ENCODE assay signal across 27 cellular contexts in genomic region chr6:168232989-168233874, GRCh38.
A peak's percentile ranks its signal among the peaks of the same experiment; 100 is the strongest.
DNase-seq lines count a peak whose midpoint lies in the region; ATAC-seq, FAIRE-seq and TF ChIP-seq lines count a peak whose summit lies in the region.
"Had no signal": no experiment of that assay in that cellular context is flagged by ENCODE, and none has a peak within 500 bp of the region (broad histone marks: within the 10 kb centered on the region; RNA-seq: fewer than 3 reads in every experiment).

No MANE protein-coding gene starts in this region.

- H3K27me3 ChIP-seq in HepG2 (ENCODE audit: control insufficient read depth in 1 of 2, insufficient read depth in 2 of 2, low read length in 2 of 2) (peaks cover 2 to 5% of the 10 kb centered on the region in 2 experiments; a peak in 1 of 5 replicates), right lobe of liver (no peaks in the 10 kb centered on the region)
- H3K27me3 ChIP-seq: left lung had no signal

- no peak overlapping the region for H3K27ac ChIP-seq in HepG2 (ENCODE audit: extremely low read length, insufficient read depth, low read length)
- H3K27ac ChIP-seq in right lobe of liver: no peak overlapping the region
- no peak overlapping the region for H3K27ac ChIP-seq in OCI-LY7 (ENCODE audit: low read depth, low read length, poor library complexity, severe bottlenecking)
- H3K27ac ChIP-seq: epithelial cell of prostate, left lung, upper lobe of right lung had no signal

- H3K4me3 ChIP-seq in HepG2 (replicated peaks in 1 of 3; ENCODE audit: insufficient read depth in 1 of 3, low read depth in 2 of 3, low read length in 3 of 3) (no peak overlapping the region), right lobe of liver (no peak overlapping the region), OCI-LY7 (ENCODE audit: low read depth, low read length, poor library complexity, severe bottlenecking) (no peak overlapping the region)
- H3K4me3 ChIP-seq: left lung, upper lobe of right lung had no signal

- H3K79me2 ChIP-seq in HepG2 (ENCODE audit: insufficient read depth, low read length): no peaks in the 10 kb centered on the region
- H3K79me2 ChIP-seq in OCI-LY7 (ENCODE audit: insufficient read depth, low read depth, low read length): no peaks in the 10 kb centered on the region

- H3K4me2 ChIP-seq in HepG2 (ENCODE audit: low read depth, low read length): no peak overlapping the region
- no peak overlapping the region for H3K4me2 ChIP-seq in OCI-LY7 (ENCODE audit: low read length)

- H3K9me3 Mint-ChIP-seq in activated naive CD8-positive, alpha-beta T cell treated with anti-CD3 and anti-CD28 coated beads for 36 hours: no peaks in the 10 kb centered on the region
- H3K9me3 Mint-ChIP-seq: activated B cell treated with CpG ODN at 0.5 μM for 24 hours; activated naive CD8-positive, alpha-beta T cell treated with anti-CD3 and anti-CD28 coated beads, Interleukin-2, amount 10 ng/mL, durations not matched to agents 7 days and 5 days; activated T-helper 2 cell treated with anti-CD3 and anti-CD28 coated beads, Interferon-gamma antibody, Interleukin-2, Interleukin-4, amounts not matched to agents 10 μg/mL and 5 μg/mL and 100 μg/mL, durations not matched to agents 14 hours and 24 hours and 36 hours; stimulated activated effector memory CD8-positive, alpha-beta T cell treated with anti-CD3 and anti-CD28 coated beads, Interleukin-12 subunit alpha, Interleukin-12 subunit beta, amount 100 ng/mL, for 72 hours had no signal

- 84% methylated on average over 28 of the region's 28 CpGs for WGBS in HepG2 (ENCODE audit: low lambda C conversion rate)
- WGBS in right lobe of liver (ENCODE audit: insufficient coverage, low coverage, low lambda C conversion rate, missing lambda C conversion rate): 89% methylated on average over 22 of the region's 28 CpGs

- H3K9ac ChIP-seq in HepG2 (ENCODE audit: insufficient read depth, low read depth, low read length): no peak overlapping the region

- no peaks in the 10 kb centered on the region for H4K20me1 ChIP-seq in HepG2 (ENCODE audit: insufficient read depth, low read length)
- H4K20me1 ChIP-seq in OCI-LY7 (ENCODE audit: insufficient read depth, low read length): no peaks in the 10 kb centered on the region

- H3K27me3 Mint-ChIP-seq in activated naive CD8-positive, alpha-beta T cell treated with anti-CD3 and anti-CD28 coated beads for 36 hours: peaks cover 17% of the 10 kb centered on the region
- H3K27me3 Mint-ChIP-seq: activated B cell treated with CpG ODN at 0.5 μM for 24 hours had no signal

- TF ChIP-seq CTCF in HepG2 (CRISPR knock-in tag; IDR thresholded peaks at IDR 0.05) (peak; percentile 31), right lobe of liver (IDR thresholded peaks at IDR 0.05) (no peak), OCI-LY7 (conservative IDR thresholded peaks at IDR 0.05; ENCODE audit: low read length) (no peak)

- H3K36me3 Mint-ChIP-seq in activated naive CD8-positive, alpha-beta T cell treated with anti-CD3 and anti-CD28 coated beads for 36 hours: no peaks in the 10 kb centered on the region
- H3K36me3 Mint-ChIP-seq: activated naive CD8-positive, alpha-beta T cell treated with anti-CD3 and anti-CD28 coated beads, Interleukin-2, amount 10 ng/mL, durations not matched to agents 7 days and 5 days; stimulated activated effector memory CD8-positive, alpha-beta T cell treated with anti-CD3 and anti-CD28 coated beads, Interleukin-12 subunit alpha, Interleukin-12 subunit beta, amount 100 ng/mL, for 72 hours had no signal

- no peak overlapping the region for H3K4me3 Mint-ChIP-seq in activated naive CD8-positive, alpha-beta T cell treated with anti-CD3 and anti-CD28 coated beads for 36 hours
- H3K4me3 Mint-ChIP-seq: activated B cell treated with CpG ODN at 0.5 μM for 24 hours; activated naive CD8-positive, alpha-beta T cell treated with anti-CD3 and anti-CD28 coated beads, Interleukin-2, amount 10 ng/mL, durations not matched to agents 7 days and 5 days; stimulated activated effector memory CD8-positive, alpha-beta T cell treated with anti-CD3 and anti-CD28 coated beads, Interleukin-12 subunit alpha, Interleukin-12 subunit beta, amount 100 ng/mL, for 72 hours had no signal

- TF ChIP-seq POLR2A in HepG2 (IDR thresholded peaks at IDR 0.05; ENCODE audit: insufficient read depth in 1 of 2, low read depth in 2 of 2, low read length in 2 of 2) (no peak), right lobe of liver (IDR thresholded peaks at IDR 0.05) (no peak)

- H2AFZ ChIP-seq in HepG2 (ENCODE audit: low read length) (no peak overlapping the region), OCI-LY7 (ENCODE audit: low read length) (no peak overlapping the region)

- H3K4me1 ChIP-seq in HepG2 (ENCODE audit: insufficient read depth, low read length) (peaks cover 19% of the 10 kb centered on the region), right lobe of liver (no peaks in the 10 kb centered on the region), OCI-LY7 (ENCODE audit: insufficient read depth, low read length, poor library complexity, severe bottlenecking) (no peaks in the 10 kb centered on the region)
- H3K4me1 ChIP-seq: left lung, upper lobe of right lung had no signal

- DNase-seq in HepG2 (ENCODE audit: low spot score): no peak
- DNase-seq in right lobe of liver: no peak
- peak; percentile 24 for DNase-seq in SK-MEL-5 (ENCODE audit: low read depth, low spot score)
- DNase-seq in head of caudate nucleus: peak in 30 of 42 donors; percentile 11 to 76 (median 44)
- no peak for DNase-seq in activated naive CD8-positive, alpha-beta T cell treated with anti-CD3 and anti-CD28 coated beads for 36 hours
- no peak for DNase-seq in stimulated activated CD4-positive, alpha-beta T cell treated with anti-CD3 and anti-CD28 coated beads, Interleukin-2, amount 100 ng/mL, for 24 hours
- DNase-seq in HuH-7.5 (ENCODE audit: low spot score): no peak
- no peak for DNase-seq in OCI-LY7 (ENCODE audit: low spot score)
- DNase-seq: activated B cell treated with CpG ODN at 0.5 μM for 24 hours; activated naive CD8-positive, alpha-beta T cell treated with anti-CD3 and anti-CD28 coated beads, Interleukin-2, amount 10 ng/mL, durations not matched to agents 7 days and 5 days; C1 segment of cervical spinal cord; cerebellar nuclear complex; foreskin melanocyte; hippocampal formation; Karpas-422; left lung; NCI-H1048; NCI-H187 treated with DMSO at 0.1 percent for 48 hours; NCI-H226; NCI-H774; stimulated activated CD4-positive, alpha-beta T cell treated with anti-CD3 and anti-CD28 coated beads, Interleukin-2, amount 100 ng/mL, for 48 hours; upper lobe of right lung had no signal

- CTCF ChIA-PET in HepG2 (lab: Yijun Ruan, JAX; ENCODE audit: low intra/inter-chr PET ratio, low total read pairs): no interaction called here
- CTCF ChIA-PET in OCI-LY7 (lab: Charles Lee; ENCODE audit: unreplicated experiment): no interaction called here

- no peak overlapping the region for H3K27ac Mint-ChIP-seq in activated naive CD8-positive, alpha-beta T cell treated with anti-CD3 and anti-CD28 coated beads for 36 hours
- H3K27ac Mint-ChIP-seq: activated B cell treated with CpG ODN at 0.5 μM for 24 hours; activated naive CD8-positive, alpha-beta T cell treated with anti-CD3 and anti-CD28 coated beads, Interleukin-2, amount 10 ng/mL, durations not matched to agents 7 days and 5 days; activated T-helper 2 cell treated with anti-CD3 and anti-CD28 coated beads, Interferon-gamma antibody, Interleukin-2, Interleukin-4, amounts not matched to agents 10 μg/mL and 5 μg/mL and 100 μg/mL, durations not matched to agents 14 hours and 24 hours and 36 hours; stimulated activated effector memory CD8-positive, alpha-beta T cell treated with anti-CD3 and anti-CD28 coated beads, Interleukin-12 subunit alpha, Interleukin-12 subunit beta, amount 100 ng/mL, for 72 hours had no signal

- FAIRE-seq in HepG2 (lab: Jason Lieb, UNC): no peak
- FAIRE-seq: D721Med, GM19239 had no signal

- H3K9me2 ChIP-seq in OCI-LY7 (ENCODE audit: insufficient read depth, low read length): no peaks in the 10 kb centered on the region

- TF ChIP-seq EP300 in HepG2 (IDR thresholded peaks at IDR 0.05; ENCODE audit: low read depth in 2 of 2, low read length in 2 of 2) (no peak), HepG2 (CRISPR knock-in tag; IDR thresholded peaks at IDR 0.05; ENCODE audit: borderline replicate concordance) (no peak)

- H3K9me3 ChIP-seq in HepG2 (ENCODE audit: low read length) (no peaks in the 10 kb centered on the region), right lobe of liver (no peaks in the 10 kb centered on the region), OCI-LY7 (ENCODE audit: low read length) (no peaks in the 10 kb centered on the region)
- H3K9me3 ChIP-seq: left lung, upper lobe of right lung had no signal

- BruUV-seq in HepG2 (replicated peaks; lab: Mats Ljungman, UMichigan): no TSS peak
- no TSS peak for BruUV-seq in OCI-LY7 (replicated peaks; lab: Mats Ljungman, UMichigan)

- intact Hi-C loops in HepG2 (cut with micrococcal nuclease; ENCODE audit: unreplicated experiment): no loop called here
- intact Hi-C loops in right lobe of liver (cut with DNase I): no loop called here
- intact Hi-C loops in head of caudate nucleus (cut with DNase I): no loop called here
- intact Hi-C loops in OCI-LY7 (cut with micrococcal nuclease; ENCODE audit: unreplicated experiment): no loop called here

- POLR2A ChIA-PET in HepG2 (lab: Yijun Ruan, JAX) (no interaction called here), OCI-LY7 (lab: Charles Lee) (no interaction called here)

- ATAC-seq in HepG2: peak; percentile 66
- no peak for ATAC-seq in right lobe of liver
- ATAC-seq: left lung; stimulated activated effector memory CD8-positive, alpha-beta T cell treated with anti-CD3 and anti-CD28 coated beads, Interleukin-12 subunit alpha, Interleukin-12 subunit beta, amount 100 ng/mL, for 72 hours; upper lobe of right lung had no signal

- TF ChIP-seq RAD21 in HepG2 (CRISPR knock-in tag; IDR thresholded peaks at IDR 0.05): no peak

- in situ Hi-C loops in HepG2 (cut with HindIII; ENCODE audit: extremely low pct_ligation_motif_present, low pct_unique_long_range_greater_than_20kb): no loop called here
- in situ Hi-C loops in SK-MEL-5 (cut with HindIII; ENCODE audit: low pct_unique_long_range_greater_than_20kb, low sequenced_read_pairs): no loop called here

- no peaks in the 10 kb centered on the region for H3K4me1 Mint-ChIP-seq in activated naive CD8-positive, alpha-beta T cell treated with anti-CD3 and anti-CD28 coated beads for 36 hours
- H3K4me1 Mint-ChIP-seq: activated B cell treated with CpG ODN at 0.5 μM for 24 hours; activated naive CD8-positive, alpha-beta T cell treated with anti-CD3 and anti-CD28 coated beads, Interleukin-2, amount 10 ng/mL, durations not matched to agents 7 days and 5 days; stimulated activated effector memory CD8-positive, alpha-beta T cell treated with anti-CD3 and anti-CD28 coated beads, Interleukin-12 subunit alpha, Interleukin-12 subunit beta, amount 100 ng/mL, for 72 hours had no signal

- no peaks in the 10 kb centered on the region for H3K36me3 ChIP-seq in HepG2 (replicated peaks in 1 of 2; ENCODE audit: control insufficient read depth in 1 of 2, insufficient read depth in 2 of 2, low read length in 2 of 2)
- no peaks in the 10 kb centered on the region for H3K36me3 ChIP-seq in right lobe of liver
- H3K36me3 ChIP-seq in OCI-LY7 (ENCODE audit: insufficient read depth, low read length): no peaks in the 10 kb centered on the region
- H3K36me3 ChIP-seq: left lung, upper lobe of right lung had no signal

TF ChIP-seq in HepG2, 621 proteins besides CTCF, POLR2A, EP300 and RAD21 (continues in another document):
- TF ChIP-seq NFE2 (CRISPR knock-in tag; IDR thresholded peaks at IDR 0.05): no peak
- peak; percentile 95 for TF ChIP-seq ZNF263 (CRISPR knock-in tag; IDR thresholded peaks at IDR 0.05)

Comparison
In these comparisons a context has a peak if more than half of its experiments do, and no peak if none do; other contexts are left out.
1. DNase-seq: peak in SK-MEL-5 (single experiment) and head of caudate nucleus (30 of 42); none in HepG2 (single experiment), right lobe of liver (0 of 3), activated naive CD8-positive, alpha-beta T cell treated with anti-CD3 and anti-CD28 coated beads for 36 hours (single experiment), stimulated activated CD4-positive, alpha-beta T cell treated with anti-CD3 and anti-CD28 coated beads, Interleukin-2, amount 100 ng/mL, for 24 hours (0 of 2), HuH-7.5 (single experiment) and OCI-LY7 (single experiment).